In genomic region chr7:50534690-50535290, GRCh38 we compare ENCODE assay signal across 10 cellular contexts. TPM values are rescaled to one million over a fixed set of nuclear protein-coding genes. Genes with fewer than 3 reads are reported as not detected.
DNase-seq lines count a peak whose midpoint lies in the region; ATAC-seq and TF ChIP-seq lines count a peak whose summit lies in the region.
"Had no signal": no experiment of that assay in that cellular context is flagged by ENCODE, and none has a peak within 500 bp of the region (broad histone marks: within the 10 kb centered on the region; RNA-seq: fewer than 3 reads in every experiment).

No MANE protein-coding gene starts in this region.

- BruUV-seq in PC-9 (replicated peaks; lab: Mats Ljungman, UMichigan) = no TSS peak

- intact Hi-C loops in PC-9 (cut with micrococcal nuclease; ENCODE audit: unreplicated experiment) (loop anchor here (1.0 to 10.0 kb wide), 5 partner anchors 66 to 810 kb away; partner anchors contain the start of gene COBL), prostate gland (cut with DNase I) (no loop called here)

- H2AFZ ChIP-seq in PC-9 = peak overlapping the region; percentile 49

- H3K4me3 ChIP-seq in PC-9 (peak overlapping the region; percentile 20; the same call in 1 of the 2 replicates), epithelial cell of esophagus (ENCODE audit: low read length) (no peak overlapping the region), retinal pigment epithelial cell (ENCODE audit: low read length) (no peak overlapping the region), prostate gland (no peak overlapping the region)
- H3K4me3 ChIP-seq: BLaER1 had no signal

- H3K9me2 ChIP-seq in PC-9 (ENCODE audit: insufficient read depth) = no peaks in the 10 kb centered on the region

- POLR2A ChIA-PET in PC-9 (lab: Charles Lee; ENCODE audit: unreplicated experiment) = interaction anchor here (0.6 to 1.2 kb wide), 7 partner anchors 10 to 815 kb away, joined by 3 to 8 read pairs (median 6); no protein-coding TSS in a partner anchor

- H3K9me3 ChIP-seq in PC-9 (ENCODE audit: insufficient read depth, low read depth) (no peaks in the 10 kb centered on the region), prostate gland (no peaks in the 10 kb centered on the region)
- H3K9me3 ChIP-seq: BLaER1 had no signal

- ATAC-seq in GM18505 (IDR thresholded peaks at IDR 0.05; ENCODE audit: unreplicated experiment) = no peak

- CTCF ChIA-PET in PC-9 (lab: Charles Lee) = interaction anchor here (0.6 to 1.3 kb wide), 4 partner anchors 38 to 391 kb away, joined by 3 to 6 read pairs (median 4); no protein-coding TSS in a partner anchor

- H3K36me3 ChIP-seq in PC-9 (ENCODE audit: low read depth) = no peaks in the 10 kb centered on the region
- no peaks in the 10 kb centered on the region for H3K36me3 ChIP-seq in prostate gland
- H3K36me3 ChIP-seq: BLaER1 had no signal

- peak; percentile 8 for DNase-seq in NK-92 treated with Interleukin-12 subunit alpha and Interleukin-12 subunit beta, amount 100 ng/mL, for 24 hours (lab: John Stamatoyannopoulos, UW)
- DNase-seq in NK-92 (lab: John Stamatoyannopoulos, UW; ENCODE audit: unreplicated experiment) (no peak), PC-9 (peak; percentile 96 to 100), epithelial cell of esophagus (ENCODE audit: low read depth) (peak; percentile 98), retinal pigment epithelial cell (ENCODE audit: low read depth) (peak; percentile 89), prostate gland (ENCODE audit: low spot score) (no peak), NAMALWA (ENCODE audit: low spot score) (no peak)
- DNase-seq: Kasumi-1 had no signal

- H3F3A ChIP-seq in PC-9 (ENCODE audit: insufficient read depth, low read depth) = peaks cover 34% of the 10 kb centered on the region

- WGBS in prostate gland = 71% methylated on average over 12 of the region's 12 CpGs

- no peaks in the 10 kb centered on the region for H3K79me2 ChIP-seq in PC-9 (ENCODE audit: low read depth)

- TF ChIP-seq CTCF in PC-9 (conservative IDR thresholded peaks at IDR 0.05) (no peak; the same call in none of the 2 replicates), epithelial cell of esophagus (IDR thresholded peaks at IDR 0.05; ENCODE audit: insufficient read depth, low read depth, low read length, missing control alignments) (no peak), retinal pigment epithelial cell (conservative IDR thresholded peaks at IDR 0.05; ENCODE audit: low read depth, low read length) (peak; percentile 25), prostate gland (IDR thresholded peaks at IDR 0.05) (no peak)

- peak overlapping the region; percentile 91 for H3K27ac ChIP-seq in PC-9
- no peak overlapping the region for H3K27ac ChIP-seq in prostate gland
- H3K27ac ChIP-seq: BLaER1 had no signal

- H3K4me2 ChIP-seq in PC-9 = peak overlapping the region; percentile 69
- H3K4me2 ChIP-seq: BLaER1 had no signal

- no peaks in the 10 kb centered on the region for H4K20me1 ChIP-seq in PC-9 (ENCODE audit: insufficient read depth)
- H4K20me1 ChIP-seq: BLaER1 had no signal

- peaks cover 52% of the 10 kb centered on the region for H3K4me1 ChIP-seq in PC-9 (replicated peaks; ENCODE audit: insufficient read depth)
- H3K4me1 ChIP-seq in prostate gland (replicated peaks) = no peaks in the 10 kb centered on the region
- H3K4me1 ChIP-seq: BLaER1 had no signal

- TF ChIP-seq POLR2A in GM18505 (IDR thresholded peaks at IDR 0.05; ENCODE audit: borderline replicate concordance, extremely low read depth, insufficient read depth, insufficient read length) (no peak), prostate gland (IDR thresholded peaks at IDR 0.05) (no peak)

- H3K27me3 ChIP-seq in PC-9 (ENCODE audit: insufficient read depth, low read depth) (no peaks in the 10 kb centered on the region), prostate gland (replicated peaks; ENCODE audit: insufficient read depth) (no peaks in the 10 kb centered on the region)
- H3K27me3 ChIP-seq: BLaER1 had no signal

RNA-seq across cellular contexts. Expression of gene DDC, which starts 30.4 kb away (rescaled TPM):
- total RNA-seq in PC-9 (2021) (not detected in 2 replicates), prostate gland (1 to 10 TPM; 1.5 to 1.9 TPM)

Comparison
In these comparisons a context has a peak if more than half of its experiments do, and no peak if none do; other contexts are left out.
1. DNase-seq: peak in NK-92 treated with Interleukin-12 subunit alpha and Interleukin-12 subunit beta, amount 100 ng/mL, for 24 hours (single experiment), PC-9 (2 of 2), epithelial cell of esophagus (single experiment) and retinal pigment epithelial cell (single experiment); none in NK-92 (single experiment), prostate gland (single experiment) and NAMALWA (single experiment).